ENCODE assay signal across 8 cellular contexts in genomic region chr1:224113918-224114786, GRCh38. TPM values are rescaled to one million over a fixed set of nuclear protein-coding genes. Genes with fewer than 3 reads are reported as not detected.
A peak's percentile ranks its signal among the peaks of the same experiment; 100 is the strongest.
DNase-seq lines count a peak whose midpoint lies in the region; ATAC-seq lines count a peak whose summit lies in the region.

TSS of gene FBXO28 (plus strand) at chr1:224114111. CDS start at chr1:224114130, 19 bp downstream.

- no peaks in the 10 kb centered on the region for H3K9me3 Mint-ChIP-seq in dendritic cell treated with granulocyte-macrophage colony-stimulating factor and Interleukin-4, amounts not matched to agents 40 ng/mL and 50 ng/mL, for 4 days

- H3K36me3 Mint-ChIP-seq in dendritic cell treated with granulocyte-macrophage colony-stimulating factor and Interleukin-4, amounts not matched to agents 40 ng/mL and 50 ng/mL, for 4 days (ENCODE audit: low read depth) = peaks cover 13% of the 10 kb centered on the region

- H3K27me3 Mint-ChIP-seq in dendritic cell treated with granulocyte-macrophage colony-stimulating factor and Interleukin-4, amounts not matched to agents 40 ng/mL and 50 ng/mL, for 4 days = no peaks in the 10 kb centered on the region

- ATAC-seq in GM19372 (IDR thresholded peaks at IDR 0.05; ENCODE audit: low read depth, unreplicated experiment) (peak; percentile 97), HG03558 (IDR thresholded peaks at IDR 0.05; ENCODE audit: extremely low read depth, unreplicated experiment) (peak; percentile 96), left lobe of liver (peak; percentile 97)

- H3K27ac Mint-ChIP-seq in dendritic cell treated with granulocyte-macrophage colony-stimulating factor and Interleukin-4, amounts not matched to agents 40 ng/mL and 50 ng/mL, for 4 days = peak within 1 kb of the TSS; percentile 93

- peaks cover 7% of the 10 kb centered on the region for H3K4me1 Mint-ChIP-seq in dendritic cell treated with granulocyte-macrophage colony-stimulating factor and Interleukin-4, amounts not matched to agents 40 ng/mL and 50 ng/mL, for 4 days (ENCODE audit: low read depth)

- intact Hi-C loops in dendritic cell treated with granulocyte-macrophage colony-stimulating factor and Interleukin-4, amounts not matched to agents 40 ng/mL and 50 ng/mL, for 4 days (cut with micrococcal nuclease) = loop anchor here (1.0 to 5.0 kb wide), 3 partner anchors 122 to 242 kb away; partner anchors contain the start of genes CNIH4 and NVL

- DNase-seq in C1 segment of cervical spinal cord (lab: John Stamatoyannopoulos, UW) = peak; percentile 36 to 96 (median 86)
- DNase-seq in NCI-H748 treated with DMSO at 0.1 percent for 48 hours (lab: John Stamatoyannopoulos, UW) = peak; percentile 74
- peak; percentile 89 to 96 for DNase-seq in activated CD4-positive, alpha-beta T cell treated with anti-CD3 and anti-CD28 coated beads, Interleukin-2, amount 50 U/mL, for 24 hours (ENCODE audit: low read depth in 1 of 2, low spot score in 1 of 2)
- peak; percentile 93 for DNase-seq in left lobe of liver (ENCODE audit: low spot score)
- DNase-seq in stimulated activated CD4-positive, alpha-beta T cell treated with anti-CD3 and anti-CD28 coated beads, Interleukin-2, amount 100 ng/mL, for 4 hours (ENCODE audit: low read depth) = peak; percentile 93

- H3K4me3 Mint-ChIP-seq in dendritic cell treated with granulocyte-macrophage colony-stimulating factor and Interleukin-4, amounts not matched to agents 40 ng/mL and 50 ng/mL, for 4 days = peak within 1 kb of the TSS; percentile 88

RNA-seq across cellular contexts. Expression of gene FBXO28, which starts in this region (rescaled TPM):
- total RNA-seq in left lobe of liver = 13.7 TPM

Comparison
In these comparisons a context has a peak if more than half of its experiments do, and no peak if none do; other contexts are left out.
1. Peak in every context shown above with its lines: DNase-seq and ATAC-seq.